15 cellular contexts compared by ENCODE assay signal in the genomic region with DNA sequence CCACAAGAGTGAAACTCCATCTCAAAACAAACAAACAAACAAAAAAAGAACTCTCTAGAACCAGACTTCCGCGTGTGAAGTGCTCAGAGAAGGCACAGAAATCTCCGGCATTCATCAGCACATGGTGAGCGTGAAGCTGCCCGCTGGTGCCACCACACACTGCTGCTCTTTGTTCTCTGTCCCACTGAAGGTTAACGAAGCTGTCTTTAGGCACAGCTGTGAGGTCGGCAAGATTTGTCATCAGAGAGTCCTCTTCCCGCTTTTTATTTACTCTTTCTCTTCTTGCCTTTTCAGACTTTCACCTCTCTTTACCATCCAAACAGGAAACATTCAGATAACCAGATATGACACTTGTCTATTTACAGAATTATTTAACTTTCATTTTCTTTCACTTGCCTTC.
DNase-seq lines count a peak whose midpoint lies in the region; ATAC-seq and TF ChIP-seq lines count a peak whose summit lies in the region.
"Had no signal": no experiment of that assay in that cellular context is flagged by ENCODE, and none has a peak within 500 bp of the region (broad histone marks: within the 10 kb centered on the region; RNA-seq: fewer than 3 reads in every experiment).

No MANE protein-coding gene starts in this region.

- ATAC-seq in activated CD4-positive, alpha-beta T cell treated with anti-CD3 and anti-CD28 coated beads for 36 hours: no peak
- no peak for ATAC-seq in GM21576 (IDR thresholded peaks at IDR 0.05; ENCODE audit: unreplicated experiment)
- no peak for ATAC-seq in activated naive CD4-positive, alpha-beta T cell treated with anti-CD3 and anti-CD28 coated beads, Interleukin-2, amount 50 U/mL, for 72 hours

- H3K36me3 Mint-ChIP-seq in activated CD4-positive, alpha-beta T cell treated with anti-CD3 and anti-CD28 coated beads, Interleukin-2, amount 10 ng/mL, durations not matched to agents 24 days and 14 days (ENCODE audit: low read depth): no peaks in the 10 kb centered on the region
- no peaks in the 10 kb centered on the region for H3K36me3 Mint-ChIP-seq in activated CD4-positive, alpha-beta T cell treated with anti-CD3 and anti-CD28 coated beads for 36 hours (ENCODE audit: low read depth)
- no peaks in the 10 kb centered on the region for H3K36me3 Mint-ChIP-seq in neural crest cell (ENCODE audit: low read depth)
- no peaks in the 10 kb centered on the region for H3K36me3 Mint-ChIP-seq in activated naive CD4-positive, alpha-beta T cell treated with anti-CD3 and anti-CD28 coated beads, Interleukin-2, amount 50 U/mL, for 72 hours
- H3K36me3 Mint-ChIP-seq: CD14-positive monocyte had no signal

- POLR2A ChIA-PET in activated CD4-positive, alpha-beta T cell treated with anti-CD3 and anti-CD28 coated beads for 36 hours (lab: Charles Lee): no interaction called here

- CTCF ChIA-PET in activated CD4-positive, alpha-beta T cell treated with anti-CD3 and anti-CD28 coated beads for 36 hours (lab: Charles Lee): interaction anchor here (0.6 kb wide), 1 partner anchor 235 kb away, joined by 3 read pairs; no protein-coding TSS in a partner anchor

- no peaks in the 10 kb centered on the region for H3K27me3 Mint-ChIP-seq in activated CD4-positive, alpha-beta T cell treated with anti-CD3 and anti-CD28 coated beads, Interleukin-2, amount 10 ng/mL, durations not matched to agents 24 days and 14 days
- H3K27me3 Mint-ChIP-seq in activated CD4-positive, alpha-beta T cell treated with anti-CD3 and anti-CD28 coated beads for 36 hours: peaks cover under 1% of the 10 kb centered on the region
- no peaks in the 10 kb centered on the region for H3K27me3 Mint-ChIP-seq in neural crest cell (ENCODE audit: low read depth)

- H3K4me3 Mint-ChIP-seq in activated CD4-positive, alpha-beta T cell treated with anti-CD3 and anti-CD28 coated beads, Interleukin-2, amount 10 ng/mL, durations not matched to agents 24 days and 14 days: no peak overlapping the region
- H3K4me3 Mint-ChIP-seq in activated CD4-positive, alpha-beta T cell treated with anti-CD3 and anti-CD28 coated beads for 36 hours: no peak overlapping the region
- peak overlapping the region; percentile 9 for H3K4me3 Mint-ChIP-seq in neural crest cell
- H3K4me3 Mint-ChIP-seq: CD14-positive monocyte had no signal

- no peak for TF ChIP-seq CTCF in neural crest cell (conservative IDR thresholded peaks at IDR 0.05)

- H3K9me3 Mint-ChIP-seq in activated CD4-positive, alpha-beta T cell treated with anti-CD3 and anti-CD28 coated beads, Interleukin-2, amount 10 ng/mL, durations not matched to agents 24 days and 14 days: no peaks in the 10 kb centered on the region
- H3K9me3 Mint-ChIP-seq in activated CD4-positive, alpha-beta T cell treated with anti-CD3 and anti-CD28 coated beads for 36 hours (ENCODE audit: low read depth): no peaks in the 10 kb centered on the region
- peaks cover 4% of the 10 kb centered on the region for H3K9me3 Mint-ChIP-seq in neural crest cell
- H3K9me3 Mint-ChIP-seq in activated naive CD4-positive, alpha-beta T cell treated with anti-CD3 and anti-CD28 coated beads, Interleukin-2, amount 50 U/mL, for 72 hours: no peaks in the 10 kb centered on the region

- intact Hi-C loops in activated CD4-positive, alpha-beta T cell treated with anti-CD3 and anti-CD28 coated beads, Interleukin-2, amount 10 ng/mL, durations not matched to agents 24 days and 14 days (cut with micrococcal nuclease): no loop called here
- intact Hi-C loops in activated CD4-positive, alpha-beta T cell treated with anti-CD3 and anti-CD28 coated beads for 36 hours (cut with DNase I, micrococcal nuclease): no loop called here

- peak; percentile 37 for DNase-seq in activated CD4-positive, alpha-beta T cell treated with anti-CD3 and anti-CD28 coated beads, Interleukin-2, amount 10 ng/mL, durations not matched to agents 24 days and 14 days
- no peak for DNase-seq in activated CD4-positive, alpha-beta T cell treated with anti-CD3 and anti-CD28 coated beads for 36 hours
- DNase-seq in globus pallidus (ENCODE audit: low spot score): peak; percentile 59
- no peak for DNase-seq in neural crest cell (ENCODE audit: low read depth, low spot score)
- DNase-seq in stimulated activated CD4-positive, alpha-beta T cell treated with anti-CD3 and anti-CD28 coated beads, Interleukin-4, amount 100 ng/mL, for 4 hours: no peak
- DNase-seq in kidney tubule cell (ENCODE audit: low spot score): no peak
- DNase-seq in activated naive CD4-positive, alpha-beta T cell treated with anti-CD3 and anti-CD28 coated beads, Interleukin-2, amount 50 U/mL, for 72 hours (ENCODE audit: low spot score in 2 of 2): no peak
- DNase-seq: COR-L47, KBM-7, NCI-H1436 treated with DMSO at 0.1 percent for 48 hours, NCI-H2029 treated with DMSO at 0.1 percent for 48 hours, NCI-H2227 treated with DMSO at 0.1 percent for 48 hours, NCI-H524 treated with DMSO at 0.1 percent for 48 hours had no signal

- no peak overlapping the region for H3K27ac Mint-ChIP-seq in activated CD4-positive, alpha-beta T cell treated with anti-CD3 and anti-CD28 coated beads, Interleukin-2, amount 10 ng/mL, durations not matched to agents 24 days and 14 days
- H3K27ac Mint-ChIP-seq in activated CD4-positive, alpha-beta T cell treated with anti-CD3 and anti-CD28 coated beads for 36 hours: no peak overlapping the region
- no peak overlapping the region for H3K27ac Mint-ChIP-seq in neural crest cell (ENCODE audit: unreplicated experiment)
- H3K27ac Mint-ChIP-seq in activated naive CD4-positive, alpha-beta T cell treated with anti-CD3 and anti-CD28 coated beads, Interleukin-2, amount 50 U/mL, for 72 hours: no peak overlapping the region
- H3K27ac Mint-ChIP-seq: CD14-positive monocyte had no signal

- no peaks in the 10 kb centered on the region for H3K4me1 Mint-ChIP-seq in activated CD4-positive, alpha-beta T cell treated with anti-CD3 and anti-CD28 coated beads, Interleukin-2, amount 10 ng/mL, durations not matched to agents 24 days and 14 days
- H3K4me1 Mint-ChIP-seq in activated CD4-positive, alpha-beta T cell treated with anti-CD3 and anti-CD28 coated beads for 36 hours: no peaks in the 10 kb centered on the region
- peaks cover 67% of the 10 kb centered on the region for H3K4me1 Mint-ChIP-seq in neural crest cell

Comparison
In these comparisons a context has a peak if more than half of its experiments do, and no peak if none do; other contexts are left out.
1. DNase-seq: peak in activated CD4-positive, alpha-beta T cell treated with anti-CD3 and anti-CD28 coated beads, Interleukin-2, amount 10 ng/mL, durations not matched to agents 24 days and 14 days (single experiment) and globus pallidus (single experiment); none in activated CD4-positive, alpha-beta T cell treated with anti-CD3 and anti-CD28 coated beads for 36 hours (single experiment), neural crest cell (single experiment), stimulated activated CD4-positive, alpha-beta T cell treated with anti-CD3 and anti-CD28 coated beads, Interleukin-4, amount 100 ng/mL, for 4 hours (0 of 2), kidney tubule cell (single experiment) and activated naive CD4-positive, alpha-beta T cell treated with anti-CD3 and anti-CD28 coated beads, Interleukin-2, amount 50 U/mL, for 72 hours (0 of 2).